In genomic region chr9:959914-960313, GRCh38 we compare ENCODE assay signal across 30 cellular contexts. TPM values are rescaled to one million over a fixed set of nuclear protein-coding genes. Genes with fewer than 3 reads are reported as not detected.
"Had no signal": no experiment of that assay in that cellular context is flagged by ENCODE, and none has a peak within 500 bp of the region (broad histone marks: within the 10 kb centered on the region; RNA-seq: fewer than 3 reads in every experiment).

No MANE protein-coding gene starts in this region.

- H3K4me1 ChIP-seq: pancreas, tibial nerve had no signal

- H3K79me2 ChIP-seq: hepatocyte had no signal

- H3K4me3 Mint-ChIP-seq: activated CD4-positive, alpha-beta T cell treated with anti-CD3 and anti-CD28 coated beads, Interleukin-2, amount 10 ng/mL, durations not matched to agents 7 days and 5 days; activated CD8-positive, alpha-beta memory T cell treated with anti-CD3 and anti-CD28 coated beads, Interleukin-2, amount 10 ng/mL, durations not matched to agents 7 days and 5 days; activated CD8-positive, alpha-beta T cell treated with anti-CD3 and anti-CD28 coated beads for 36 hours; brain; dendritic cell treated with granulocyte-macrophage colony-stimulating factor and Interleukin-4, amounts not matched to agents 40 ng/mL and 50 ng/mL, for 4 days; nephron progenitor cell; stimulated activated naive CD8-positive, alpha-beta T cell treated with anti-CD3 and anti-CD28 coated beads, Interleukin-15, Interleukin-2, amounts not matched to agents 100 ng/mL and 50 ng/mL, for 24 hours had no signal

- H3K36me3 Mint-ChIP-seq: activated CD8-positive, alpha-beta memory T cell treated with anti-CD3 and anti-CD28 coated beads, Interleukin-2, amount 10 ng/mL, durations not matched to agents 7 days and 5 days; brain had no signal

- H3K9me3 ChIP-seq: pancreas, tibial nerve had no signal

- DNase-seq: activated CD4-positive, alpha-beta T cell treated with anti-CD3 and anti-CD28 coated beads, Interleukin-2, amount 10 ng/mL, durations not matched to agents 7 days and 5 days; activated CD8-positive, alpha-beta memory T cell treated with anti-CD3 and anti-CD28 coated beads, Interleukin-2, amount 10 ng/mL, durations not matched to agents 7 days and 5 days; activated CD8-positive, alpha-beta T cell treated with anti-CD3 and anti-CD28 coated beads for 36 hours; activated effector memory CD4-positive, alpha-beta T cell treated with anti-CD3 and anti-CD28 coated beads, Interleukin-2, amount 50 U/mL, for 16 hours; activated naive CD4-positive, alpha-beta T cell treated with anti-CD3 and anti-CD28 coated beads, Interleukin-2, amount 50 U/mL, for 16 hours; activated T-cell treated with anti-CD3 and anti-CD28 coated beads for 4 hours; anterior cingulate cortex; caudate nucleus; effector CD4-positive, alpha-beta T cell; erythroblast; foreskin fibroblast; kidney glomerular epithelial cell; left ventricle myocardium superior; nephron progenitor cell; right cardiac atrium; stimulated activated CD4-positive, alpha-beta T cell treated with anti-CD3 and anti-CD28 coated beads, Interleukin-12 subunit alpha, Interleukin-12 subunit beta, amount 100 ng/mL, for 4 hours; substantia nigra had no signal

- ATAC-seq: activated CD4-positive, CD25-positive, alpha-beta regulatory T cell treated with anti-CD3 and anti-CD28 coated beads, Interleukin-2, amount 50 U/mL, for 24 hours; activated CD8-positive, alpha-beta memory T cell treated with anti-CD3 and anti-CD28 coated beads, Interleukin-2, amount 10 ng/mL, durations not matched to agents 7 days and 5 days; activated CD8-positive, alpha-beta T cell treated with anti-CD3 and anti-CD28 coated beads for 36 hours; left ventricle myocardium superior; right cardiac atrium had no signal

- H3K4me3 ChIP-seq: hepatocyte, pancreas, tibial nerve had no signal

- H3K36me3 ChIP-seq: pancreas, tibial nerve had no signal

- FAIRE-seq: endometrium, pancreas had no signal

- H3K4me1 Mint-ChIP-seq: activated CD4-positive, alpha-beta T cell treated with anti-CD3 and anti-CD28 coated beads, Interleukin-2, amount 10 ng/mL, durations not matched to agents 7 days and 5 days; activated CD8-positive, alpha-beta memory T cell treated with anti-CD3 and anti-CD28 coated beads, Interleukin-2, amount 10 ng/mL, durations not matched to agents 7 days and 5 days had no signal

- H3K27ac Mint-ChIP-seq: activated CD4-positive, alpha-beta T cell treated with anti-CD3 and anti-CD28 coated beads, Interleukin-2, amount 10 ng/mL, durations not matched to agents 7 days and 5 days; activated CD8-positive, alpha-beta memory T cell treated with anti-CD3 and anti-CD28 coated beads, Interleukin-2, amount 10 ng/mL, durations not matched to agents 7 days and 5 days; activated CD8-positive, alpha-beta T cell treated with anti-CD3 and anti-CD28 coated beads for 36 hours; brain; dendritic cell treated with granulocyte-macrophage colony-stimulating factor and Interleukin-4, amounts not matched to agents 40 ng/mL and 50 ng/mL, for 4 days; nephron progenitor cell; stimulated activated naive CD8-positive, alpha-beta T cell treated with anti-CD3 and anti-CD28 coated beads, Interleukin-15, Interleukin-2, amounts not matched to agents 100 ng/mL and 50 ng/mL, for 24 hours had no signal

- H3K27ac ChIP-seq: hepatocyte, pancreas, tibial nerve, VCaP had no signal

- H3K9me3 Mint-ChIP-seq: activated CD4-positive, alpha-beta T cell treated with anti-CD3 and anti-CD28 coated beads, Interleukin-2, amount 10 ng/mL, durations not matched to agents 7 days and 5 days; activated CD8-positive, alpha-beta T cell treated with anti-CD3 and anti-CD28 coated beads for 36 hours; brain; dendritic cell treated with granulocyte-macrophage colony-stimulating factor and Interleukin-4, amounts not matched to agents 40 ng/mL and 50 ng/mL, for 4 days; nephron progenitor cell; stimulated activated naive CD8-positive, alpha-beta T cell treated with anti-CD3 and anti-CD28 coated beads, Interleukin-15, Interleukin-2, amounts not matched to agents 100 ng/mL and 50 ng/mL, for 24 hours had no signal

- H3K4me2 ChIP-seq: hepatocyte had no signal

- H2AFZ ChIP-seq: hepatocyte had no signal

RNA-seq across cellular contexts. Expression of gene DMRT3, which starts 16.5 kb away (rescaled TPM):
- total RNA-seq: activated CD4-positive, alpha-beta T cell treated with anti-CD3 and anti-CD28 coated beads, Interleukin-2, amount 10 ng/mL, durations not matched to agents 7 days and 5 days; activated CD8-positive, alpha-beta memory T cell treated with anti-CD3 and anti-CD28 coated beads, Interleukin-2, amount 10 ng/mL, durations not matched to agents 7 days and 5 days; activated CD8-positive, alpha-beta T cell treated with anti-CD3 and anti-CD28 coated beads for 36 hours; fibroblast of lung; hepatocyte; left ventricle myocardium superior; pancreas; pulmonary artery endothelial cell; right cardiac atrium; T-helper 2 cell treated with Interferon-gamma antibody and Interleukin-4, amounts not matched to agents 100 ng/mL and 5 ng/mL, for 36 hours; urinary bladder had no signal
- polyA plus RNA-seq: fibroblast of lung, pancreas, right cardiac atrium had no signal
